In genomic region chr15:68466876-68467275, GRCh38 we compare ENCODE assay signal across 20 cellular contexts. TPM values are rescaled to one million over a fixed set of nuclear protein-coding genes. Genes with fewer than 3 reads are reported as not detected.
DNase-seq lines count a peak whose midpoint lies in the region; ATAC-seq and TF ChIP-seq lines count a peak whose summit lies in the region.
"Had no signal": no experiment of that assay in that cellular context is flagged by ENCODE, and none has a peak within 500 bp of the region (broad histone marks: within the 10 kb centered on the region; RNA-seq: fewer than 3 reads in every experiment).

No MANE protein-coding gene starts in this region.

- H3K36me3 Mint-ChIP-seq in activated CD4-positive, alpha-beta T cell treated with anti-CD3 and anti-CD28 coated beads, Interleukin-2, amount 10 ng/mL, durations not matched to agents 24 days and 14 days (ENCODE audit: low read depth), result no peaks in the 10 kb centered on the region
- H3K36me3 Mint-ChIP-seq: CD14-positive monocyte; CD4-positive, alpha-beta memory T cell had no signal

- no peak for TF ChIP-seq CTCF in ascending aorta (IDR thresholded peaks at IDR 0.05)
- no peak for TF ChIP-seq CTCF in tibial artery (IDR thresholded peaks at IDR 0.05)
- no peak for TF ChIP-seq CTCF in lower lobe of right lung (IDR thresholded peaks at IDR 0.05)

- H3K4me3 ChIP-seq in ascending aorta, result no peak overlapping the region
- H3K4me3 ChIP-seq in tibial artery, result no peak overlapping the region
- H3K4me3 ChIP-seq in lower lobe of right lung, result no peak overlapping the region
- H3K4me3 ChIP-seq: BLaER1, GM23248 had no signal

- no peak overlapping the region for H3K27ac Mint-ChIP-seq in activated CD4-positive, alpha-beta T cell treated with anti-CD3 and anti-CD28 coated beads, Interleukin-2, amount 10 ng/mL, durations not matched to agents 24 days and 14 days
- H3K27ac Mint-ChIP-seq: CD14-positive monocyte; CD4-positive, alpha-beta memory T cell; IgD-negative memory B cell had no signal

- no peaks in the 10 kb centered on the region for H3K4me1 Mint-ChIP-seq in activated CD4-positive, alpha-beta T cell treated with anti-CD3 and anti-CD28 coated beads, Interleukin-2, amount 10 ng/mL, durations not matched to agents 24 days and 14 days
- H3K4me1 Mint-ChIP-seq: CD14-positive monocyte; CD4-positive, alpha-beta memory T cell; IgD-negative memory B cell had no signal

- H3K36me3 ChIP-seq in ascending aorta, result no peaks in the 10 kb centered on the region
- no peaks in the 10 kb centered on the region for H3K36me3 ChIP-seq in tibial artery
- H3K36me3 ChIP-seq in lower lobe of right lung, result no peaks in the 10 kb centered on the region
- H3K36me3 ChIP-seq: BLaER1 had no signal

- no peak overlapping the region for H3K4me3 Mint-ChIP-seq in activated CD4-positive, alpha-beta T cell treated with anti-CD3 and anti-CD28 coated beads, Interleukin-2, amount 10 ng/mL, durations not matched to agents 24 days and 14 days
- H3K4me3 Mint-ChIP-seq: CD14-positive monocyte; CD4-positive, alpha-beta memory T cell; IgD-negative memory B cell had no signal

- H3K27ac ChIP-seq in ascending aorta (peak overlapping the region; percentile 19 to 41), tibial artery (peak overlapping the region; percentile 42 to 66), lower lobe of right lung (no peak overlapping the region)
- H3K27ac ChIP-seq: BLaER1, GM23248 had no signal

- no peaks in the 10 kb centered on the region for H3K9me3 Mint-ChIP-seq in activated CD4-positive, alpha-beta T cell treated with anti-CD3 and anti-CD28 coated beads, Interleukin-2, amount 10 ng/mL, durations not matched to agents 24 days and 14 days
- H3K9me3 Mint-ChIP-seq: CD4-positive, alpha-beta memory T cell; IgD-negative memory B cell had no signal

- H3K4me1 ChIP-seq in ascending aorta, result peaks cover 4 to 22% of the 10 kb centered on the region in 2 donors
- peaks cover 0 to 58% (median 15%) of the 10 kb centered on the region in 4 donors for H3K4me1 ChIP-seq in tibial artery
- H3K4me1 ChIP-seq in lower lobe of right lung, result peaks cover 18% of the 10 kb centered on the region

- ATAC-seq in lower lobe of right lung, result no peak
- ATAC-seq: HCT116, HepG2 had no signal

- H3K27me3 ChIP-seq in ascending aorta, result no peaks in the 10 kb centered on the region
- H3K27me3 ChIP-seq in tibial artery, result no peaks in the 10 kb centered on the region
- no peaks in the 10 kb centered on the region for H3K27me3 ChIP-seq in lower lobe of right lung (ENCODE audit: low read depth)
- H3K27me3 ChIP-seq: BLaER1 had no signal

- intact Hi-C loops in activated CD4-positive, alpha-beta T cell treated with anti-CD3 and anti-CD28 coated beads, Interleukin-2, amount 10 ng/mL, durations not matched to agents 24 days and 14 days (cut with micrococcal nuclease), result no loop called here
- intact Hi-C loops in ascending aorta (cut with DNase I) (no loop called here), tibial artery (cut with DNase I; ENCODE audit: low total_unique reads) (no loop called here), lower lobe of right lung (cut with DNase I) (no loop called here)

- H3K9me3 ChIP-seq in ascending aorta (no peaks in the 10 kb centered on the region), tibial artery (no peaks in the 10 kb centered on the region), lower lobe of right lung (no peaks in the 10 kb centered on the region)
- H3K9me3 ChIP-seq: BLaER1 had no signal

- DNase-seq in activated CD4-positive, alpha-beta T cell treated with anti-CD3 and anti-CD28 coated beads, Interleukin-2, amount 10 ng/mL, durations not matched to agents 24 days and 14 days, result peak; percentile 21
- DNase-seq in activated CD4-positive, alpha-beta T cell treated with anti-CD3 and anti-CD28 coated beads for 48 hours, result no peak
- no peak for DNase-seq in ascending aorta (ENCODE audit: low spot score in 2 of 2)
- no peak for DNase-seq in tibial artery
- no peak for DNase-seq in NCI-H146 treated with DMSO at 0.1 percent for 48 hours (lab: John Stamatoyannopoulos, UW; ENCODE audit: unreplicated experiment)
- DNase-seq in lower lobe of right lung, result no peak
- DNase-seq in SK-N-DZ (ENCODE audit: low spot score), result no peak
- DNase-seq: 8988T; CD4-positive, alpha-beta memory T cell; DMS153; DMS79; GDM1; GM23248; H7; KBM-7 had no signal

- H3K27me3 Mint-ChIP-seq in activated CD4-positive, alpha-beta T cell treated with anti-CD3 and anti-CD28 coated beads, Interleukin-2, amount 10 ng/mL, durations not matched to agents 24 days and 14 days, result peaks cover 27% of the 10 kb centered on the region
- H3K27me3 Mint-ChIP-seq: IgD-negative memory B cell had no signal

RNA-seq across cellular contexts. Expression of gene ITGA11, which starts 34.9 kb away (rescaled TPM):
- 2.1 and 3.1 TPM in 2 replicates for total RNA-seq in activated CD4-positive, alpha-beta T cell treated with anti-CD3 and anti-CD28 coated beads, Interleukin-2, amount 10 ng/mL, durations not matched to agents 24 days and 14 days
- total RNA-seq in ascending aorta, result 136 TPM
- total RNA-seq in lower lobe of right lung, result 2.7 TPM
- 0.48 and 0.77 TPM in 2 replicates for polyA plus RNA-seq in SK-N-DZ (2014; cell fraction: cytosol; rRNA removed)
- 0.21 and 0.76 TPM in 2 replicates for polyA plus RNA-seq in SK-N-DZ (2014; cell fraction: nucleus; rRNA removed)
- total RNA-seq: CD4-positive, alpha-beta memory T cell; HepG2 had no signal
- polyA plus RNA-seq: CD4-positive, alpha-beta memory T cell; HepG2; IgD-negative memory B cell had no signal

Comparison
In these comparisons a context has a peak if more than half of its experiments do, and no peak if none do; other contexts are left out.
1. RNA of gene ITGA11, which starts 34.9 kb away (total RNA-seq): 136 TPM in ascending aorta (single experiment); 2.1 to 3.1 TPM in activated CD4-positive, alpha-beta T cell treated with anti-CD3 and anti-CD28 coated beads, Interleukin-2, amount 10 ng/mL, durations not matched to agents 24 days and 14 days and 2.7 TPM in lower lobe of right lung (single experiment); every median in the first group is over 10 times any median in the second.